In genomic region chr3:16264708-16265454, GRCh38 we compare ENCODE assay signal across 8 cellular contexts. TPM values are rescaled to one million over a fixed set of nuclear protein-coding genes. Genes with fewer than 3 reads are reported as not detected.
DNase-seq lines count a peak whose midpoint lies in the region; ATAC-seq and TF ChIP-seq lines count a peak whose summit lies in the region.

DPH3 (minus strand) TSS chr3:16264943; CDS start chr3:16264876, 67 bp downstream.
OXNAD1 (plus strand) TSS chr3:16265212; CDS start chr3:16270953, 5,741 bp downstream.

- ATAC-seq in naive B cell (ENCODE audit: low read depth in 2 of 2) = peak; percentile 91 to 93
- ATAC-seq in stimulated activated memory B cell treated with anti-CD40 and anti-IgM and Interleukin-4, amounts not matched to agents 10 μg/mL and 1 μg/mL and 100 μg/mL, for 72 hours = peak; percentile 100

- peaks cover 35% of the 10 kb centered on the region for H3K4me1 ChIP-seq in DOHH2 (ENCODE audit: control insufficient read depth, low read length)
- peaks cover 34% of the 10 kb centered on the region for H3K4me1 ChIP-seq in GM23248 (ENCODE audit: insufficient read depth)

- peak within 1 kb of the TSS; percentile 100 for H3K27ac Mint-ChIP-seq in activated T-helper 1 cell treated with anti-CD3 and anti-CD28 coated beads, Interleukin-12 subunit alpha, Interleukin-12 subunit beta, Interleukin-2, Interleukin-4 antibody, amounts not matched to agents 30 ng/mL and 10 ng/mL and 1 ng/mL, durations not matched to agents 14 hours and 24 hours and 36 hours
- H3K27ac Mint-ChIP-seq in naive B cell = peak within 1 kb of the TSS; percentile 98 to 100 (median 100)
- peak within 1 kb of the TSS; percentile 90 for H3K27ac Mint-ChIP-seq in stimulated activated memory B cell treated with anti-CD40 and anti-IgM and Interleukin-4, amounts not matched to agents 10 μg/mL and 1 μg/mL and 100 μg/mL, for 72 hours

- H3K27ac ChIP-seq in DOHH2 (ENCODE audit: low read depth, low read length) (peak within 1 kb of the TSS; percentile 36), GM23248 (peak within 1 kb of the TSS; percentile 94)

- no peaks in the 10 kb centered on the region for H3K9me3 Mint-ChIP-seq in activated T-helper 1 cell treated with anti-CD3 and anti-CD28 coated beads, Interleukin-12 subunit alpha, Interleukin-12 subunit beta, Interleukin-2, Interleukin-4 antibody, amounts not matched to agents 30 ng/mL and 10 ng/mL and 1 ng/mL, durations not matched to agents 14 hours and 24 hours and 36 hours
- no peaks in the 10 kb centered on the region for H3K9me3 Mint-ChIP-seq in naive B cell
- H3K9me3 Mint-ChIP-seq in stimulated activated memory B cell treated with anti-CD40 and anti-IgM and Interleukin-4, amounts not matched to agents 10 μg/mL and 1 μg/mL and 100 μg/mL, for 72 hours = no peaks in the 10 kb centered on the region

- WGBS in GM23248 (ENCODE audit: low coverage in 1 of 2, low lambda C conversion rate in 2 of 2, missing lambda C conversion rate in 2 of 2), 2 experiments = 1% methylated on average over 60 to 61 of the region's 61 CpGs

- H3K27me3 Mint-ChIP-seq in activated T-helper 1 cell treated with anti-CD3 and anti-CD28 coated beads, Interleukin-12 subunit alpha, Interleukin-12 subunit beta, Interleukin-2, Interleukin-4 antibody, amounts not matched to agents 30 ng/mL and 10 ng/mL and 1 ng/mL, durations not matched to agents 14 hours and 24 hours and 36 hours (ENCODE audit: insufficient read depth) = no peaks in the 10 kb centered on the region
- no peaks in the 10 kb centered on the region for H3K27me3 Mint-ChIP-seq in naive B cell
- H3K27me3 Mint-ChIP-seq in stimulated activated memory B cell treated with anti-CD40 and anti-IgM and Interleukin-4, amounts not matched to agents 10 μg/mL and 1 μg/mL and 100 μg/mL, for 72 hours = no peaks in the 10 kb centered on the region

- no peaks in the 10 kb centered on the region for H3K27me3 ChIP-seq in DOHH2 (ENCODE audit: control insufficient read depth, low read length)
- no peaks in the 10 kb centered on the region for H3K27me3 ChIP-seq in GM23248 (replicated peaks; ENCODE audit: insufficient read depth)

- no peaks in the 10 kb centered on the region for H3F3A ChIP-seq in DOHH2 (ENCODE audit: control insufficient read depth, insufficient read depth)
- no peaks in the 10 kb centered on the region for H3F3A ChIP-seq in GM23248 (ENCODE audit: insufficient read depth)

- DNase-seq in GM23248 (peak; percentile 100), Kasumi-1 (lab: John Stamatoyannopoulos, UW) (peak; percentile 98 to 99), RPMI7951 (ENCODE audit: low read depth) (peak; percentile 99), fibroblast of gingiva (ENCODE audit: low read depth) (peak; percentile 100), naive B cell (peak; percentile 99)
- DNase-seq in activated T-helper 1 cell treated with anti-CD3 and anti-CD28 coated beads, Interleukin-12 subunit alpha, Interleukin-12 subunit beta, Interleukin-2, Interleukin-4 antibody, amounts not matched to agents 30 ng/mL and 10 ng/mL and 1 ng/mL, durations not matched to agents 14 hours and 24 hours and 36 hours (ENCODE audit: low spot score) = peak; percentile 99

- H3K36me3 ChIP-seq in DOHH2 (ENCODE audit: control insufficient read depth, low read length) = peaks cover 27% of the 10 kb centered on the region
- H3K36me3 ChIP-seq in GM23248 (ENCODE audit: low read depth) = peaks cover 7% of the 10 kb centered on the region; the same call in 1 of the 2 replicates

- H3K36me3 Mint-ChIP-seq in activated T-helper 1 cell treated with anti-CD3 and anti-CD28 coated beads, Interleukin-12 subunit alpha, Interleukin-12 subunit beta, Interleukin-2, Interleukin-4 antibody, amounts not matched to agents 30 ng/mL and 10 ng/mL and 1 ng/mL, durations not matched to agents 14 hours and 24 hours and 36 hours (ENCODE audit: low read depth) = peaks cover 8% of the 10 kb centered on the region
- H3K36me3 Mint-ChIP-seq in naive B cell = peaks cover 3 to 5% of the 10 kb centered on the region in 2 donors
- peaks cover 7% of the 10 kb centered on the region for H3K36me3 Mint-ChIP-seq in stimulated activated memory B cell treated with anti-CD40 and anti-IgM and Interleukin-4, amounts not matched to agents 10 μg/mL and 1 μg/mL and 100 μg/mL, for 72 hours

- intact Hi-C loops in activated T-helper 1 cell treated with anti-CD3 and anti-CD28 coated beads, Interleukin-12 subunit alpha, Interleukin-12 subunit beta, Interleukin-2, Interleukin-4 antibody, amounts not matched to agents 30 ng/mL and 10 ng/mL and 1 ng/mL, durations not matched to agents 14 hours and 24 hours and 36 hours (cut with micrococcal nuclease) = loop anchor here (1.0 to 10.0 kb wide), 17 partner anchors 21 to 1480 kb away; partner anchors contain the start of genes ANKRD28, BTD, CAPN7 and HACL1

- H3K9me3 ChIP-seq in DOHH2 (ENCODE audit: control insufficient read depth, insufficient read depth, low read length) (no peaks in the 10 kb centered on the region), GM23248 (ENCODE audit: low read depth) (no peaks in the 10 kb centered on the region)

- H3K4me3 Mint-ChIP-seq in activated T-helper 1 cell treated with anti-CD3 and anti-CD28 coated beads, Interleukin-12 subunit alpha, Interleukin-12 subunit beta, Interleukin-2, Interleukin-4 antibody, amounts not matched to agents 30 ng/mL and 10 ng/mL and 1 ng/mL, durations not matched to agents 14 hours and 24 hours and 36 hours = peak within 1 kb of the TSS; percentile 97
- peak within 1 kb of the TSS; percentile 83 to 100 (median 96) for H3K4me3 Mint-ChIP-seq in naive B cell
- H3K4me3 Mint-ChIP-seq in stimulated activated memory B cell treated with anti-CD40 and anti-IgM and Interleukin-4, amounts not matched to agents 10 μg/mL and 1 μg/mL and 100 μg/mL, for 72 hours = peak within 1 kb of the TSS; percentile 95

- no peaks in the 10 kb centered on the region for H3K9me2 ChIP-seq in DOHH2 (replicated peaks; ENCODE audit: control insufficient read depth, low read length)
- H3K9me2 ChIP-seq in GM23248 (ENCODE audit: insufficient read depth) = no peaks in the 10 kb centered on the region

- peaks cover 68% of the 10 kb centered on the region for H3K79me2 ChIP-seq in DOHH2 (ENCODE audit: control insufficient read depth, low read length)
- peaks cover 76% of the 10 kb centered on the region for H3K79me2 ChIP-seq in GM23248 (ENCODE audit: insufficient read depth)

- peak within 1 kb of the TSS; percentile 99 for H3K9ac ChIP-seq in GM23248

- H3K4me3 ChIP-seq in DOHH2 (ENCODE audit: low read length) (peak within 1 kb of the TSS; percentile 94), GM23248 (peak within 1 kb of the TSS; percentile 89)

- peaks cover 35% of the 10 kb centered on the region for H3K4me1 Mint-ChIP-seq in activated T-helper 1 cell treated with anti-CD3 and anti-CD28 coated beads, Interleukin-12 subunit alpha, Interleukin-12 subunit beta, Interleukin-2, Interleukin-4 antibody, amounts not matched to agents 30 ng/mL and 10 ng/mL and 1 ng/mL, durations not matched to agents 14 hours and 24 hours and 36 hours (ENCODE audit: low read depth)
- H3K4me1 Mint-ChIP-seq in naive B cell = peaks cover 12 to 35% (median 14%) of the 10 kb centered on the region in 3 donors
- H3K4me1 Mint-ChIP-seq in stimulated activated memory B cell treated with anti-CD40 and anti-IgM and Interleukin-4, amounts not matched to agents 10 μg/mL and 1 μg/mL and 100 μg/mL, for 72 hours = peaks cover 24% of the 10 kb centered on the region

- H4K20me1 ChIP-seq in DOHH2 (ENCODE audit: control insufficient read depth, insufficient read depth, low read depth, low read length) (no peaks in the 10 kb centered on the region), GM23248 (ENCODE audit: insufficient read depth) (no peaks in the 10 kb centered on the region)

- H3K4me2 ChIP-seq in DOHH2 (ENCODE audit: low read length) = peak within 1 kb of the TSS; percentile 97
- H3K4me2 ChIP-seq in GM23248 (ENCODE audit: unreplicated experiment) = peak within 1 kb of the TSS; percentile 93

- H2AFZ ChIP-seq in GM23248 = peak within 1 kb of the TSS; percentile 88

- in situ Hi-C loops in GM23248 (cut with MboI) = no loop called here

- TF ChIP-seq CTCF in DOHH2 (IDR thresholded peaks at IDR 0.05; ENCODE audit: low read depth, low read length, poor library complexity, severe bottlenecking) = no peak

RNA-seq across cellular contexts. Expression of gene DPH3, which starts in this region (rescaled TPM):
- 27.1 and 27.3 TPM in 2 replicates for total RNA-seq in GM23248 (2014; rRNA removed; shearing (Covaris generic))
- 46.1 and 51.3 TPM in 2 replicates for polyA plus RNA-seq in GM23248 (2016; fragmentation: Nextera tagmentation; extraction: Ambion mirVana)
- 21.9 and 24.0 TPM in 2 replicates for total RNA-seq in RPMI7951 (2014; rRNA removed; shearing (Covaris generic))
- total RNA-seq in activated T-helper 1 cell treated with anti-CD3 and anti-CD28 coated beads, Interleukin-12 subunit alpha, Interleukin-12 subunit beta, Interleukin-2, Interleukin-4 antibody, amounts not matched to agents 30 ng/mL and 10 ng/mL and 1 ng/mL, durations not matched to agents 14 hours and 24 hours and 36 hours = 28.1 and 36.6 TPM in 2 replicates
- 10 to 100 TPM; 17.2 to 26.4 (median 21.3) TPM for polyA plus RNA-seq in naive B cell (ENCODE audit: low read depth in 6 of 6)

RNA-seq across cellular contexts. Expression of gene OXNAD1, which starts in this region (rescaled TPM):
- 3.4 and 10.8 TPM in 2 replicates for total RNA-seq in GM23248 (2014; rRNA removed; shearing (Covaris generic))
- polyA plus RNA-seq in GM23248 (2016; fragmentation: Nextera tagmentation; extraction: Ambion mirVana) = 9.8 and 10.2 TPM in 2 replicates
- 12.9 and 13.1 TPM in 2 replicates for total RNA-seq in RPMI7951 (2014; rRNA removed; shearing (Covaris generic))
- 29.5 and 31.1 TPM in 2 replicates for total RNA-seq in activated T-helper 1 cell treated with anti-CD3 and anti-CD28 coated beads, Interleukin-12 subunit alpha, Interleukin-12 subunit beta, Interleukin-2, Interleukin-4 antibody, amounts not matched to agents 30 ng/mL and 10 ng/mL and 1 ng/mL, durations not matched to agents 14 hours and 24 hours and 36 hours
- 10 to 100 TPM in 1 of 6 donors, 1 to 10 TPM in 5; 1.4 to 10.8 (median 6.7) TPM for polyA plus RNA-seq in naive B cell (ENCODE audit: low read depth in 6 of 6)

Comparison
In these comparisons a context has a peak if more than half of its experiments do, and no peak if none do; other contexts are left out.
1. Peak in every context shown above with its lines: DNase-seq, ATAC-seq, H3K4me3 ChIP-seq and H3K27ac ChIP-seq.